8 cellular contexts compared by ENCODE assay signal in genomic region chr3:136862611-136862951, GRCh38. TPM values are rescaled to one million over a fixed set of nuclear protein-coding genes. Genes with fewer than 3 reads are reported as not detected.
DNase-seq lines count a peak whose midpoint lies in the region; ATAC-seq and TF ChIP-seq lines count a peak whose summit lies in the region.

No MANE protein-coding gene starts in this region.

- peaks cover 55 to 74% of the 10 kb centered on the region in 2 donors for H3K4me1 Mint-ChIP-seq in immature natural killer cell

- no peaks in the 10 kb centered on the region for H3K9me3 ChIP-seq in KOPT-K1 (ENCODE audit: insufficient read depth, low read length, poor library complexity, severe bottlenecking)

- DNase-seq in Daoy (ENCODE audit: low read depth): peak; percentile 66
- peak; percentile 16 for DNase-seq in brain pericyte (ENCODE audit: low read depth, low spot score)
- peak in 2 of 3 donors; percentile 48 to 49 for DNase-seq in immature natural killer cell
- peak; percentile 27 for DNase-seq in stimulated activated CD4-positive, alpha-beta T cell treated with anti-CD3 and anti-CD28 coated beads, Interleukin-12 subunit alpha, Interleukin-12 subunit beta, amount 100 ng/mL, for 4 hours

- H3K4me3 Mint-ChIP-seq in immature natural killer cell: peak overlapping the region; percentile 92 to 99 (median 95)

- peak overlapping the region; percentile 92 to 99 (median 98) for H3K27ac Mint-ChIP-seq in immature natural killer cell

- ATAC-seq in GM21786 (IDR thresholded peaks at IDR 0.05; ENCODE audit: unreplicated experiment): peak; percentile 19
- ATAC-seq in SK-N-SH treated with all-trans-retinoic acid at 6 μM for 48 hours: peak; percentile 48
- no peak for ATAC-seq in HG03378 (IDR thresholded peaks at IDR 0.05; ENCODE audit: unreplicated experiment)

- peaks cover 14% of the 10 kb centered on the region for H3K36me3 ChIP-seq in KOPT-K1 (ENCODE audit: insufficient read depth, low read length)

- peaks cover 3 to 15% (median 4%) of the 10 kb centered on the region in 3 donors for H3K36me3 Mint-ChIP-seq in immature natural killer cell

- peaks cover 0 to 2% (median 0%) of the 10 kb centered on the region in 6 donors for H3K9me3 Mint-ChIP-seq in immature natural killer cell

- peak overlapping the region; percentile 91 for H3K27ac ChIP-seq in KOPT-K1 (ENCODE audit: low read depth, low read length, poor library complexity, severe bottlenecking)

- peaks cover 9 to 22% (median 16%) of the 10 kb centered on the region in 3 donors for H3K27me3 Mint-ChIP-seq in immature natural killer cell (ENCODE audit: low read depth in 3 of 3)

TF ChIP-seq in SK-N-SH treated with all-trans-retinoic acid at 6 μM for 48 hours, 23 proteins besides CTCF, POLR2A, EP300 and RAD21:
- no peak for TF ChIP-seq TCF4 (CRISPR knock-in tag; IDR thresholded peaks at IDR 0.05; ENCODE audit: borderline replicate concordance)
- TF ChIP-seq ZNF565 (CRISPR knock-in tag; conservative IDR thresholded peaks at IDR 0.05; ENCODE audit: low read depth): no peak
- no peak for TF ChIP-seq TSHZ2 (CRISPR knock-in tag; IDR thresholded peaks at IDR 0.05)
- TF ChIP-seq ZNF8 (CRISPR knock-in tag; IDR thresholded peaks at IDR 0.05): no peak
- no peak for TF ChIP-seq PATZ1 (CRISPR knock-in tag; IDR thresholded peaks at IDR 0.05; ENCODE audit: borderline replicate concordance)
- no peak for TF ChIP-seq ISL1 (CRISPR knock-in tag; IDR thresholded peaks at IDR 0.05)
- TF ChIP-seq ZFP3 (CRISPR knock-in tag; IDR thresholded peaks at IDR 0.05): no peak
- TF ChIP-seq ZC3H10 (CRISPR knock-in tag; IDR thresholded peaks at IDR 0.05): no peak
- no peak for TF ChIP-seq PPARA (CRISPR knock-in tag; IDR thresholded peaks at IDR 0.05; ENCODE audit: borderline replicate concordance)
- TF ChIP-seq ESRRG (CRISPR knock-in tag; IDR thresholded peaks at IDR 0.05): no peak
- TF ChIP-seq RARB (CRISPR knock-in tag; IDR thresholded peaks at IDR 0.05): no peak
- TF ChIP-seq CREB5 (CRISPR knock-in tag; IDR thresholded peaks at IDR 0.05; ENCODE audit: low read depth): no peak
TF ChIP-seq in SK-N-SH treated with all-trans-retinoic acid at 6 μM for 48 hours: peak in this region for 0.

RNA-seq across cellular contexts. Expression of gene NCK1, which starts 0.6 kb away (rescaled TPM):
- 26.6 and 43.2 TPM in 2 replicates for total RNA-seq in Daoy (2014; rRNA removed; shearing (Covaris generic))
- 10 to 100 TPM; 46.2 to 68.9 (median 46.3) TPM for polyA plus RNA-seq in immature natural killer cell

RNA-seq across cellular contexts. Expression of gene SLC35G2, which starts 43.7 kb away (rescaled TPM):
- total RNA-seq in Daoy (2014; rRNA removed; shearing (Covaris generic)): 15.6 and 25.0 TPM in 2 replicates
- under 1 TPM in 1 of 3 donors, not detected in 2; 0.09 TPM for polyA plus RNA-seq in immature natural killer cell

Comparison
In these comparisons a context has a peak if more than half of its experiments do, and no peak if none do; other contexts are left out.
1. DNase-seq: peak in every context shown above with its lines; median percentile 66 in Daoy; 48 in immature natural killer cell; 27 in stimulated activated CD4-positive, alpha-beta T cell treated with anti-CD3 and anti-CD28 coated beads, Interleukin-12 subunit alpha, Interleukin-12 subunit beta, amount 100 ng/mL, for 4 hours; 16 in brain pericyte.